15 cellular contexts compared by ENCODE assay signal in the genomic region with DNA sequence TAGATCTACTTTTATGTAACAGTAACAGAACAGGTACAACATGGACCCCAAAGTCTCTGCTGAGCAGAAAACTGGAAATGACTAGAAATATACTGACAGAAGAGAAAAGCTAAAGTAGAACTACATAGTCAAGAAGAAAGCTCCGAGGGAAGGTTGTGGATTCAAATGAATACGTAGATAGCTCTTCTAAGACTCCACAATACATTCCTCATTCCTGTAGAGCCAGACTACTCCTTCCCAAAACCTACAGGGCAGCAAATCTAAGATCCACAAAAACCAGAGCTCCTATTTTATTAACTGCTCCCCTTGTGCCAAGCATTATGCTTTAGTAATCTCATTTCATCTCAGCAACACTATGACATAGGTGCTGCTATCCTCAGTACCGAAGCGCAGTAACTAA. TPM values are rescaled to one million over a fixed set of nuclear protein-coding genes. Genes with fewer than 3 reads are reported as not detected.
DNase-seq lines count a peak whose midpoint lies in the region; ATAC-seq, FAIRE-seq and TF ChIP-seq lines count a peak whose summit lies in the region.
"Had no signal": no experiment of that assay in that cellular context is flagged by ENCODE, and none has a peak within 500 bp of the region (broad histone marks: within the 10 kb centered on the region; RNA-seq: fewer than 3 reads in every experiment).

No MANE protein-coding gene starts in this region.

- no peaks in the 10 kb centered on the region for H3K27me3 ChIP-seq in K562 (ENCODE audit: control insufficient read depth in 2 of 2, insufficient read depth in 2 of 2, low read length in 2 of 2)
- H3K27me3 ChIP-seq: BLaER1, MG63 had no signal

- FAIRE-seq in GM12891 (lab: Jason Lieb, UNC): peak; percentile 61
- FAIRE-seq in K562 (lab: Jason Lieb, UNC): no peak
- FAIRE-seq: H1 had no signal

- no peak overlapping the region for H3K4me3 ChIP-seq in K562
- no peak overlapping the region for H3K4me3 ChIP-seq in OCI-LY7 (ENCODE audit: low read depth, low read length, poor library complexity, severe bottlenecking)
- H3K4me3 ChIP-seq: BLaER1, MG63 had no signal

- H3K4me1 Mint-ChIP-seq in activated CD4-positive, alpha-beta T cell treated with anti-CD3 and anti-CD28 coated beads for 36 hours: peaks cover 60% of the 10 kb centered on the region
- H3K4me1 Mint-ChIP-seq in activated CD4-positive, alpha-beta T cell treated with anti-CD3 and anti-CD28 coated beads, Interleukin-2, amount 10 ng/mL, durations not matched to agents 7 days and 5 days: peaks cover 35% of the 10 kb centered on the region
- peaks cover 23 to 84% (median 68%) of the 10 kb centered on the region in 4 donors for H3K4me1 Mint-ChIP-seq in naive thymus-derived CD8-positive, alpha-beta T cell

- H3K4me3 Mint-ChIP-seq in activated CD4-positive, alpha-beta T cell treated with anti-CD3 and anti-CD28 coated beads for 36 hours: no peak overlapping the region
- H3K4me3 Mint-ChIP-seq in activated CD4-positive, alpha-beta T cell treated with anti-CD3 and anti-CD28 coated beads, Interleukin-2, amount 10 ng/mL, durations not matched to agents 7 days and 5 days: no peak overlapping the region
- peak overlapping the region in 4 of 10 donors; percentile 13 to 23 (median 17) for H3K4me3 Mint-ChIP-seq in naive thymus-derived CD8-positive, alpha-beta T cell

- DNase-seq in activated CD4-positive, alpha-beta T cell treated with anti-CD3 and anti-CD28 coated beads for 36 hours: no peak
- DNase-seq in activated CD4-positive, alpha-beta T cell treated with anti-CD3 and anti-CD28 coated beads, Interleukin-2, amount 10 ng/mL, durations not matched to agents 7 days and 5 days: no peak
- no peak for DNase-seq in GM12891 (ENCODE audit: insufficient read length, low spot score)
- no peak for DNase-seq in K562 (ENCODE audit: extremely low read depth in 1 of 4, low spot score in 3 of 4)
- no peak for DNase-seq in naive thymus-derived CD8-positive, alpha-beta T cell
- DNase-seq in OCI-LY7 (ENCODE audit: low spot score): no peak
- no peak for DNase-seq in NCI-H1417 (lab: John Stamatoyannopoulos, UW)
- DNase-seq in cortex of kidney (lab: John Stamatoyannopoulos, UW): no peak
- DNase-seq: MG63, NCI-H1092 treated with DMSO at 0.1 percent for 48 hours, NCI-H1694 treated with DMSO at 0.1 percent for 48 hours had no signal

- H2AFZ ChIP-seq in K562 (ENCODE audit: low read depth, low read length) (no peak overlapping the region), OCI-LY7 (ENCODE audit: low read length) (no peak overlapping the region)

- no peaks in the 10 kb centered on the region for H3K9me2 ChIP-seq in OCI-LY7 (ENCODE audit: insufficient read depth, low read length)

- no peak for TF ChIP-seq RAD21 in K562 (CRISPR knock-in tag; conservative IDR thresholded peaks at IDR 0.05 in 1 of 2, IDR thresholded peaks at IDR 0.05 in 1 of 2)

- H4K20me1 ChIP-seq in K562 (replicated peaks; ENCODE audit: control insufficient read depth, insufficient read depth, low read length) (peaks cover 24% of the 10 kb centered on the region; the same call in 1 of the 2 replicates), OCI-LY7 (ENCODE audit: insufficient read depth, low read length) (peaks cover 10% of the 10 kb centered on the region; the same call in 1 of the 2 replicates)

- ATAC-seq in activated CD4-positive, alpha-beta T cell treated with anti-CD3 and anti-CD28 coated beads for 36 hours: no peak
- ATAC-seq in K562: peak; percentile 29
- no peak for ATAC-seq in naive thymus-derived CD8-positive, alpha-beta T cell
- ATAC-seq: Right ventricle myocardium inferior had no signal

- peaks cover 98% of the 10 kb centered on the region for H3K79me2 ChIP-seq in K562 (ENCODE audit: control insufficient read depth, insufficient read depth, low read length)
- H3K79me2 ChIP-seq in OCI-LY7 (ENCODE audit: insufficient read depth, low read depth, low read length): peaks cover 96% of the 10 kb centered on the region

- peaks cover 3% of the 10 kb centered on the region for H3K9me1 ChIP-seq in K562 (ENCODE audit: control insufficient read depth, insufficient read depth, low read length)

- H3K36me3 ChIP-seq in K562 (ENCODE audit: control insufficient read depth, insufficient read depth, low read length): no peaks in the 10 kb centered on the region
- H3K36me3 ChIP-seq in OCI-LY7 (ENCODE audit: insufficient read depth, low read length): peaks cover 5% of the 10 kb centered on the region; the same call in 1 of the 2 replicates

- TF ChIP-seq POLR2A in GM12891 (IDR thresholded peaks at IDR 0.05; ENCODE audit: low read depth, low read length) (no peak), K562 (conservative IDR thresholded peaks at IDR 0.05) (no peak)

- BruUV-seq in K562 (replicated peaks; lab: Mats Ljungman, UMichigan): no TSS peak
- no TSS peak for BruUV-seq in OCI-LY7 (replicated peaks; lab: Mats Ljungman, UMichigan)

- no peaks in the 10 kb centered on the region for H3K27me3 Mint-ChIP-seq in activated CD4-positive, alpha-beta T cell treated with anti-CD3 and anti-CD28 coated beads for 36 hours
- H3K27me3 Mint-ChIP-seq in activated CD4-positive, alpha-beta T cell treated with anti-CD3 and anti-CD28 coated beads, Interleukin-2, amount 10 ng/mL, durations not matched to agents 7 days and 5 days: no peaks in the 10 kb centered on the region
- no peaks in the 10 kb centered on the region for H3K27me3 Mint-ChIP-seq in naive thymus-derived CD8-positive, alpha-beta T cell

- POLR2A ChIA-PET in activated CD4-positive, alpha-beta T cell treated with anti-CD3 and anti-CD28 coated beads for 36 hours (lab: Charles Lee): no interaction called here
- POLR2A ChIA-PET in activated CD4-positive, alpha-beta T cell treated with anti-CD3 and anti-CD28 coated beads, Interleukin-2, amount 10 ng/mL, durations not matched to agents 7 days and 5 days (lab: Charles Lee): no interaction called here
- POLR2A ChIA-PET in K562 (lab: Yijun Ruan, JAX) (interaction anchor here (0.6 to 1.0 kb wide), 4 partner anchors 8 to 58 kb away, joined by 3 read pairs; no protein-coding TSS in a partner anchor), OCI-LY7 (lab: Charles Lee) (interaction anchor here (0.7 to 1.9 kb wide), 5 partner anchors 13 to 34 kb away, joined by 3 to 9 read pairs (median 4); no protein-coding TSS in a partner anchor)
- POLR2A ChIA-PET in naive thymus-derived CD8-positive, alpha-beta T cell (lab: Charles Lee): interaction anchor here (0.7 to 1.1 kb wide), 3 partner anchors 17 to 79 kb away, joined by 3 to 4 read pairs (median 3); a partner anchor contains a TSS

- intact Hi-C loops in activated CD4-positive, alpha-beta T cell treated with anti-CD3 and anti-CD28 coated beads for 36 hours (cut with DNase I, micrococcal nuclease): no loop called here
- intact Hi-C loops in K562 (cut with micrococcal nuclease): no loop called here
- intact Hi-C loops in OCI-LY7 (cut with micrococcal nuclease; ENCODE audit: unreplicated experiment): no loop called here

- no peak overlapping the region for H3K9ac ChIP-seq in K562 (ENCODE audit: insufficient read depth in 1 of 2, low read depth in 2 of 2, low read length in 2 of 2)
- H3K9ac ChIP-seq: BLaER1 had no signal

- H3K9me3 Mint-ChIP-seq in activated CD4-positive, alpha-beta T cell treated with anti-CD3 and anti-CD28 coated beads for 36 hours (ENCODE audit: low read depth): peaks cover 1% of the 10 kb centered on the region
- H3K9me3 Mint-ChIP-seq in activated CD4-positive, alpha-beta T cell treated with anti-CD3 and anti-CD28 coated beads, Interleukin-2, amount 10 ng/mL, durations not matched to agents 7 days and 5 days: peaks cover 5% of the 10 kb centered on the region
- peaks cover 0 to 6% (median 0%) of the 10 kb centered on the region in 9 donors for H3K9me3 Mint-ChIP-seq in naive thymus-derived CD8-positive, alpha-beta T cell

- H3K27ac Mint-ChIP-seq in activated CD4-positive, alpha-beta T cell treated with anti-CD3 and anti-CD28 coated beads for 36 hours: peak overlapping the region; percentile 27
- H3K27ac Mint-ChIP-seq in activated CD4-positive, alpha-beta T cell treated with anti-CD3 and anti-CD28 coated beads, Interleukin-2, amount 10 ng/mL, durations not matched to agents 7 days and 5 days: no peak overlapping the region
- H3K27ac Mint-ChIP-seq in naive thymus-derived CD8-positive, alpha-beta T cell: peak overlapping the region in 8 of 10 donors; percentile 12 to 80 (median 42)

- H3K27ac ChIP-seq in K562 (ENCODE audit: extremely low read depth, low read depth, low read length) (peak overlapping the region; percentile 4; the same call in 1 of the 3 replicates), OCI-LY7 (ENCODE audit: low read depth, low read length, poor library complexity, severe bottlenecking) (no peak overlapping the region)
- H3K27ac ChIP-seq: 22Rv1, BLaER1 had no signal

- 45% methylated on average over 4 of the region's 4 CpGs for WGBS in K562 (ENCODE audit: insufficient coverage, low coverage, missing lambda C conversion rate)

- TF ChIP-seq EP300 in K562 (IDR thresholded peaks at IDR 0.05; ENCODE audit: low read length): no peak

- TF ChIP-seq CTCF in K562 (IDR thresholded peaks at IDR 0.05 in 2 of 3, conservative IDR thresholded peaks at IDR 0.05 in 1 of 3; ENCODE audit: insufficient read depth in 2 of 3, low read depth in 1 of 3, low read length in 3 of 3) (no peak), OCI-LY7 (conservative IDR thresholded peaks at IDR 0.05; ENCODE audit: low read length) (no peak)

- CTCF ChIA-PET in activated CD4-positive, alpha-beta T cell treated with anti-CD3 and anti-CD28 coated beads for 36 hours (lab: Charles Lee): interaction anchor here (0.6 to 0.7 kb wide), 3 partner anchors 124 to 227 kb away, joined by 3 to 4 read pairs (median 3); no protein-coding TSS in a partner anchor
- CTCF ChIA-PET in activated CD4-positive, alpha-beta T cell treated with anti-CD3 and anti-CD28 coated beads, Interleukin-2, amount 10 ng/mL, durations not matched to agents 7 days and 5 days (lab: Charles Lee): interaction anchor here (0.7 to 0.8 kb wide), 2 partner anchors 51 to 606 kb away, joined by 3 to 4 read pairs; no protein-coding TSS in a partner anchor
- CTCF ChIA-PET in K562 (lab: Yijun Ruan, JAX; ENCODE audit: low intra/inter-chr PET ratio): no interaction called here
- CTCF ChIA-PET in OCI-LY7 (lab: Charles Lee; ENCODE audit: unreplicated experiment): no interaction called here

- H3K4me2 ChIP-seq in K562 (ENCODE audit: insufficient read depth, low read length) (no peak overlapping the region; the same call in 1 of the 2 replicates), OCI-LY7 (ENCODE audit: low read length) (no peak overlapping the region)
- H3K4me2 ChIP-seq: BLaER1 had no signal

- H3K4me1 ChIP-seq in K562 (replicated peaks in 1 of 2; ENCODE audit: control insufficient read depth in 2 of 2, insufficient read depth in 2 of 2, low read length in 2 of 2) (peaks cover 18 to 38% of the 10 kb centered on the region in 2 experiments), OCI-LY7 (ENCODE audit: insufficient read depth, low read length, poor library complexity, severe bottlenecking) (peaks cover 6% of the 10 kb centered on the region)

- H3K9me3 ChIP-seq in K562 (replicated peaks; ENCODE audit: control insufficient read depth, insufficient read depth, low read depth, low read length): no peaks in the 10 kb centered on the region
- peaks cover 10% of the 10 kb centered on the region; the same call in 1 of the 2 replicates for H3K9me3 ChIP-seq in OCI-LY7 (ENCODE audit: low read length)

- in situ Hi-C loops in K562 (cut with MboI): no loop called here

- H3K36me3 Mint-ChIP-seq in activated CD4-positive, alpha-beta T cell treated with anti-CD3 and anti-CD28 coated beads for 36 hours (ENCODE audit: low read depth): peaks cover 10% of the 10 kb centered on the region
- peaks cover 21% of the 10 kb centered on the region for H3K36me3 Mint-ChIP-seq in activated CD4-positive, alpha-beta T cell treated with anti-CD3 and anti-CD28 coated beads, Interleukin-2, amount 10 ng/mL, durations not matched to agents 7 days and 5 days (ENCODE audit: low read depth)
- H3K36me3 Mint-ChIP-seq in naive thymus-derived CD8-positive, alpha-beta T cell: peaks cover 0 to 9% (median 0%) of the 10 kb centered on the region in 3 donors

RNA-seq across cellular contexts. Expression of a gene that starts 35.2 kb away (rescaled TPM):
- 10 to 100 TPM; 38.6 to 42.9 TPM for total RNA-seq in activated CD4-positive, alpha-beta T cell treated with anti-CD3 and anti-CD28 coated beads for 36 hours
- total RNA-seq in activated CD4-positive, alpha-beta T cell treated with anti-CD3 and anti-CD28 coated beads, Interleukin-2, amount 10 ng/mL, durations not matched to agents 7 days and 5 days: 10 to 100 TPM; 43.7 to 47.3 TPM
- polyA plus RNA-seq in GM12891 (2012; ENCODE audit: low read depth, missing spikeins): 17.9 TPM
- total RNA-seq in K562 (2011; cell fraction: chromatin; rRNA removed; ENCODE audit: low replicate concordance): 87.6 and 197 TPM in 2 replicates
- 58.9 and 75.1 TPM in 2 replicates for total RNA-seq in K562 (2011; cell fraction: nucleolus; rRNA removed)
- 72.0 and 86.5 TPM in 2 replicates for total RNA-seq in K562 (2011; cell fraction: nucleoplasm; rRNA removed)
- total RNA-seq in K562 (2014; rRNA removed) (23.6 and 37.2 TPM in 2 replicates), K562 (2014; rRNA removed; fragmentation: Illumina TruSeq; extraction: Trizol) (37.9 and 42.9 TPM in 2 replicates), K562 (2015; rRNA removed; fragmentation: Illumina TruSeq; extraction: Trizol) (33.3 and 38.9 TPM in 2 replicates), K562 (2021) (24.2 and 24.4 TPM in 2 replicates), OCI-LY7 (2022) (44.9 and 46.4 TPM in 2 replicates)
- polyA plus RNA-seq in K562 (2011; rRNA removed) (12.3 and 17.7 TPM in 2 replicates), K562 (2014; fragmentation: Illumina TruSeq; extraction: Trizol) (16.9 and 18.5 TPM in 2 replicates), K562 (2014; fragmentation: Nextera tagmentation; extraction: Ambion mirVana) (10 to 100 TPM in 1 of 2 experiments, 1 to 10 TPM in 1; 8.4 to 11.8 TPM), K562 (2014; rRNA removed) (13.1 and 14.3 TPM in 2 replicates)
- 2.4 and 4.6 TPM in 2 replicates for polyA plus RNA-seq in K562 (2011; cell fraction: cytosol; rRNA removed)
- polyA plus RNA-seq in K562 (2011; cell fraction: nucleus; rRNA removed): 22.1 and 25.6 TPM in 2 replicates
- polyA plus RNA-seq in K562 (2012): 12.7 and 14.0 TPM in 2 replicates
- 50.5 and 54.9 TPM in 2 replicates for polyA minus RNA-seq in K562 (2011; rRNA and poly(A)+ RNA removed)
- 16.7 and 29.3 TPM in 2 replicates for polyA minus RNA-seq in K562 (2011; cell fraction: cytosol; rRNA and poly(A)+ RNA removed)
- 34.6 and 80.0 TPM in 2 replicates for polyA minus RNA-seq in K562 (2011; cell fraction: nucleus; rRNA and poly(A)+ RNA removed)
- 100 to 1,000 TPM in 1 of 2 experiments, 10 to 100 TPM in 1; 92.2 to 105 TPM for total RNA-seq in naive thymus-derived CD8-positive, alpha-beta T cell
- polyA plus RNA-seq in naive thymus-derived CD8-positive, alpha-beta T cell: 10 to 100 TPM; 37.4 to 58.0 (median 52.8) TPM
- 28.7 and 39.3 TPM in 2 replicates for total RNA-seq in OCI-LY7 (2014; rRNA removed; shearing (Covaris generic))

RNA-seq across cellular contexts. Expression of a gene that starts 35.6 kb away (rescaled TPM):
- total RNA-seq in activated CD4-positive, alpha-beta T cell treated with anti-CD3 and anti-CD28 coated beads for 36 hours: 10 to 100 TPM; 35.6 to 37.4 TPM
- 10 to 100 TPM; 27.2 to 27.6 TPM for total RNA-seq in activated CD4-positive, alpha-beta T cell treated with anti-CD3 and anti-CD28 coated beads, Interleukin-2, amount 10 ng/mL, durations not matched to agents 7 days and 5 days
- polyA plus RNA-seq in GM12891 (2012; ENCODE audit: low read depth, missing spikeins): 13.6 TPM
- 7.8 and 28.4 TPM in 2 replicates for total RNA-seq in K562 (2011; cell fraction: chromatin; rRNA removed; ENCODE audit: low replicate concordance)
- 5.3 and 8.7 TPM in 2 replicates for total RNA-seq in K562 (2011; cell fraction: nucleolus; rRNA removed)
- 15.0 and 24.5 TPM in 2 replicates for total RNA-seq in K562 (2011; cell fraction: nucleoplasm; rRNA removed)
- total RNA-seq in K562 (2014; rRNA removed) (18.8 and 29.7 TPM in 2 replicates), K562 (2014; rRNA removed; fragmentation: Illumina TruSeq; extraction: Trizol) (50.3 and 66.8 TPM in 2 replicates), K562 (2015; rRNA removed; fragmentation: Illumina TruSeq; extraction: Trizol) (35.6 and 36.7 TPM in 2 replicates), K562 (2021) (56.3 and 59.1 TPM in 2 replicates), OCI-LY7 (2022) (27.3 and 30.8 TPM in 2 replicates)
- polyA plus RNA-seq in K562 (2011; rRNA removed) (79.2 and 98.2 TPM in 2 replicates), K562 (2014; fragmentation: Illumina TruSeq; extraction: Trizol) (70.4 and 72.1 TPM in 2 replicates), K562 (2014; fragmentation: Nextera tagmentation; extraction: Ambion mirVana) (100 to 1,000 TPM in 1 of 2 experiments, 10 to 100 TPM in 1; 97.8 to 104 TPM), K562 (2014; rRNA removed) (45.5 and 47.2 TPM in 2 replicates)
- 25.8 and 49.3 TPM in 2 replicates for polyA plus RNA-seq in K562 (2011; cell fraction: cytosol; rRNA removed)
- 17.2 and 24.5 TPM in 2 replicates for polyA plus RNA-seq in K562 (2011; cell fraction: nucleus; rRNA removed)
- polyA plus RNA-seq in K562 (2012): 39.7 and 48.5 TPM in 2 replicates
- polyA minus RNA-seq in K562 (2011; rRNA and poly(A)+ RNA removed): 53.9 and 65.6 TPM in 2 replicates
- 21.8 and 24.4 TPM in 2 replicates for polyA minus RNA-seq in K562 (2011; cell fraction: cytosol; rRNA and poly(A)+ RNA removed)
- 6.7 and 18.1 TPM in 2 replicates for polyA minus RNA-seq in K562 (2011; cell fraction: nucleus; rRNA and poly(A)+ RNA removed)
- total RNA-seq in naive thymus-derived CD8-positive, alpha-beta T cell: 10 to 100 TPM; 55.1 to 55.3 TPM
- 10 to 100 TPM; 43.7 to 69.4 (median 57.3) TPM for polyA plus RNA-seq in naive thymus-derived CD8-positive, alpha-beta T cell
- total RNA-seq in OCI-LY7 (2014; rRNA removed; shearing (Covaris generic)): 8.0 and 21.9 TPM in 2 replicates

Comparison
In these comparisons a context has a peak if more than half of its experiments do, and no peak if none do; other contexts are left out.
1. CTCF ChIA-PET loops: an anchor here in activated CD4-positive, alpha-beta T cell treated with anti-CD3 and anti-CD28 coated beads for 36 hours (0.6 to 0.7 kb wide) and activated CD4-positive, alpha-beta T cell treated with anti-CD3 and anti-CD28 coated beads, Interleukin-2, amount 10 ng/mL, durations not matched to agents 7 days and 5 days (0.7 to 0.8 kb wide); none called in K562 and OCI-LY7.
2. POLR2A ChIA-PET loops: an anchor here in K562 (0.6 to 1.0 kb wide), naive thymus-derived CD8-positive, alpha-beta T cell (0.7 to 1.1 kb wide) and OCI-LY7 (0.7 to 1.9 kb wide); none called in activated CD4-positive, alpha-beta T cell treated with anti-CD3 and anti-CD28 coated beads for 36 hours and activated CD4-positive, alpha-beta T cell treated with anti-CD3 and anti-CD28 coated beads, Interleukin-2, amount 10 ng/mL, durations not matched to agents 7 days and 5 days.